1 cellular context compared by ENCODE assay signal in the genomic region with DNA sequence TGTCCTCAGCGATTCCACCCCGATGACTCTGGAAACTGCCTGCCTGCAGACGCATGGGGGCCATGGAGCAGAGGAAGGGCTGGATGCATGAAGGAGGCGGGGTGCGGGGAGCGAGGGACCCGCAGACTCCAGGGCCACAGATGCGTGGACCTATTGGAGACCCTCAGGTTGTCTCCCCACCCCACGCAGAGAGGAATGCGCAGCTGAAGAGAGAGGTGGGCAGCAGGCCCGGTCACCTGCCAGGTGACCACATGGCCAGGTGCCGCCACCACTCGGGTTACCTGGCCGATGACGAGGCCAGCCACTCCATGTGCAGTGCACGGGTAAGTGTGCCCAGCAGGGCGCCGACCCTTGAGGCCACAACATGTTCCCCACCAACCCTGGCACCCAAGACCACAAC.
TF ChIP-seq lines count a peak whose summit lies in the region.

No MANE protein-coding gene starts in this region.

TF ChIP-seq in HepG2, 621 proteins besides CTCF, POLR2A, EP300 and RAD21:
- TF ChIP-seq, protein P1, sequence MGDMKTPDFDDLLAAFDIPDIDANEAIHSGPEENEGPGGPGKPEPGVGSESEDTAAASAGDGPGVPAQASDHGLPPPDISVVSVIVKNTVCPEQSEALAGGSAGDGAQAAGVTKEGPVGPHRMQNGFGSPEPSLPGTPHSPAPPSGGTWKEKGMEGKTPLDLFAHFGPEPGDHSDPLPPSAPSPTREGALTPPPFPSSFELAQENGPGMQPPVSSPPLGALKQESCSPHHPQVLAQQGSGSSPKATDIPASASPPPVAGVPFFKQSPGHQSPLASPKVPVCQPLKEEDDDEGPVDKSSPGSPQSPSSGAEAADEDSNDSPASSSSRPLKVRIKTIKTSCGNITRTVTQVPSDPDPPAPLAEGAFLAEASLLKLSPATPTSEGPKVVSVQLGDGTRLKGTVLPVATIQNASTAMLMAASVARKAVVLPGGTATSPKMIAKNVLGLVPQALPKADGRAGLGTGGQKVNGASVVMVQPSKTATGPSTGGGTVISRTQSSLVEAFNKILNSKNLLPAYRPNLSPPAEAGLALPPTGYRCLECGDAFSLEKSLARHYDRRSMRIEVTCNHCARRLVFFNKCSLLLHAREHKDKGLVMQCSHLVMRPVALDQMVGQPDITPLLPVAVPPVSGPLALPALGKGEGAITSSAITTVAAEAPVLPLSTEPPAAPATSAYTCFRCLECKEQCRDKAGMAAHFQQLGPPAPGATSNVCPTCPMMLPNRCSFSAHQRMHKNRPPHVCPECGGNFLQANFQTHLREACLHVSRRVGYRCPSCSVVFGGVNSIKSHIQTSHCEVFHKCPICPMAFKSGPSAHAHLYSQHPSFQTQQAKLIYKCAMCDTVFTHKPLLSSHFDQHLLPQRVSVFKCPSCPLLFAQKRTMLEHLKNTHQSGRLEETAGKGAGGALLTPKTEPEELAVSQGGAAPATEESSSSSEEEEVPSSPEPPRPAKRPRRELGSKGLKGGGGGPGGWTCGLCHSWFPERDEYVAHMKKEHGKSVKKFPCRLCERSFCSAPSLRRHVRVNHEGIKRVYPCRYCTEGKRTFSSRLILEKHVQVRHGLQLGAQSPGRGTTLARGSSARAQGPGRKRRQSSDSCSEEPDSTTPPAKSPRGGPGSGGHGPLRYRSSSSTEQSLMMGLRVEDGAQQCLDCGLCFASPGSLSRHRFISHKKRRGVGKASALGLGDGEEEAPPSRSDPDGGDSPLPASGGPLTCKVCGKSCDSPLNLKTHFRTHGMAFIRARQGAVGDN (CRISPR knock-in tag; IDR thresholded peaks at IDR 0.05) = peak; percentile 4; the same call in 1 of the 2 replicates
- TF ChIP-seq ZBTB38 (CRISPR knock-in tag; IDR thresholded peaks at IDR 0.05) (peak; percentile 5; the same call in 1 of the 2 replicates), TP53 (CRISPR knock-in tag; conservative IDR thresholded peaks at IDR 0.05) (no peak)
